In the genomic region with DNA sequence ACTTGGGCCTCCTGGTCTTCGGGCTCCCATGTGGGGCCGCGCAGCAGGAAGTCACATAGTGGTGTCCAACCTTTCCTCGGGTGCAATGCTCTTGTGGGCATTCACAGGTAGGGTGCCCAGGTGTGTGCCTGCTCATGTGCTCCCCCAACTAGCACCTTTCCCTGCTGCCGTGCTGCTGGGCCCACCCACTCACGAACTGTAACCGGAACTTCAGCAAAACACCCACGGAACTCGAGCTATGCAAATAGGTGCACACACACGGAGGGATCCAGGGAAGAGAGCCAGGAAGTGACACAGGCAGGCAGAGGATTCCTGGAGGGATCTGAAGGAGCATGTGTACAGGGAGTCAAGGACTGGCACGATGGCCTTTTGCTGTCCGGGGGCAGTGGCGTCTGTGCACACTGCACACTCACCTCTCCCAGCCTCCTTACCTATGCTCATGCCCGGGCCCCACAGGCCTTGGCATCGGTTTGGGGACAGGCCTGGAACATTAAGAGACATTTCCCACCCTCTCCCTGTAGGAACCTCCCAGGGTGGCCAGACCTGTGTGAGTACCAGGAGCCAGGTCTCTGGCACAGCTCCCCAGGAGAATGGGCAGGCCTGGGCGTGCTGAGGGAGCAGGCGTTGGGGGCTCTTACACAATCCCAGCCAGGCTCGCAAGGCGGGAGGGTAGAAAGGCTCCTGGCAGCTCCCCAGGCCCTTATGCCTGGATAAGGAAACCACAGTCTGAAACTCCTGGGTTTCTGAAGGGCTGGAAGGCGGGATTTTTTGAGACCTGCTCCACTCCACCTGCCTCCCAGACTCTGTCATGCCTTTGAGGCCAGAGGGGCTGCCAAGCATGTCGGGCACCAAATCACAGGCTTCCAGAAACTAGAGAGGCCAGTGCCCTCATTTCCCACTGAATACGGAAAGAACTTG, we compare ENCODE assay signal across 11 cellular contexts. TPM values are rescaled to one million over a fixed set of nuclear protein-coding genes. Genes with fewer than 3 reads are reported as not detected.
A peak's percentile ranks its signal among the peaks of the same experiment; 100 is the strongest.
DNase-seq lines count a peak whose midpoint lies in the region; ATAC-seq, FAIRE-seq and TF ChIP-seq lines count a peak whose summit lies in the region.
"Had no signal": no experiment of that assay in that cellular context is flagged by ENCODE, and none has a peak within 500 bp of the region (broad histone marks: within the 10 kb centered on the region; RNA-seq: fewer than 3 reads in every experiment).

No MANE protein-coding gene starts in this region.

- H3K9me3 Mint-ChIP-seq in nephron, result no peaks in the 10 kb centered on the region
- no peaks in the 10 kb centered on the region for H3K9me3 Mint-ChIP-seq in activated CD8-positive, alpha-beta T cell treated with anti-CD3 and anti-CD28 coated beads for 36 hours
- H3K9me3 Mint-ChIP-seq: dendritic cell treated with granulocyte-macrophage colony-stimulating factor and Interleukin-4, amounts not matched to agents 40 ng/mL and 50 ng/mL, for 4 days had no signal

- CTCF ChIA-PET in activated CD8-positive, alpha-beta T cell treated with anti-CD3 and anti-CD28 coated beads for 36 hours (lab: Charles Lee), result interaction anchor here (1.1 to 8.6 kb wide), 5 partner anchors 13 to 29 kb away, joined by 3 to 85 read pairs (median 4); no protein-coding TSS in a partner anchor

- intact Hi-C loops in activated CD8-positive, alpha-beta T cell treated with anti-CD3 and anti-CD28 coated beads for 36 hours (cut with micrococcal nuclease), result no loop called here

- H3K27ac Mint-ChIP-seq in nephron, result peak overlapping the region; percentile 46 to 53 (median 51)
- no peak overlapping the region for H3K27ac Mint-ChIP-seq in activated CD8-positive, alpha-beta T cell treated with anti-CD3 and anti-CD28 coated beads for 36 hours
- H3K27ac Mint-ChIP-seq: dendritic cell treated with granulocyte-macrophage colony-stimulating factor and Interleukin-4, amounts not matched to agents 40 ng/mL and 50 ng/mL, for 4 days had no signal

- TF ChIP-seq CTCF in epithelial cell of proximal tubule (conservative IDR thresholded peaks at IDR 0.05; ENCODE audit: low read depth, low read length), result no peak
- no peak for TF ChIP-seq CTCF in nephron (IDR thresholded peaks at IDR 0.05; ENCODE audit: unreplicated experiment in 3 of 3)
- TF ChIP-seq CTCF in activated CD8-positive, alpha-beta T cell treated with anti-CD3 and anti-CD28 coated beads for 36 hours (IDR thresholded peaks at IDR 0.05), result no peak

- no peak for FAIRE-seq in RCC 7860 (lab: Jason Lieb, UNC)
- FAIRE-seq: D721Med had no signal

- peak overlapping the region in 1 of 3 experiments; percentile 32 for H3K4me3 Mint-ChIP-seq in nephron
- H3K4me3 Mint-ChIP-seq in activated CD8-positive, alpha-beta T cell treated with anti-CD3 and anti-CD28 coated beads for 36 hours, result no peak overlapping the region
- H3K4me3 Mint-ChIP-seq: dendritic cell treated with granulocyte-macrophage colony-stimulating factor and Interleukin-4, amounts not matched to agents 40 ng/mL and 50 ng/mL, for 4 days had no signal

- no peak for ATAC-seq in HG02588 (IDR thresholded peaks at IDR 0.05; ENCODE audit: unreplicated experiment)
- no peak for ATAC-seq in activated CD8-positive, alpha-beta T cell treated with anti-CD3 and anti-CD28 coated beads for 36 hours

- no peaks in the 10 kb centered on the region for H3K27me3 Mint-ChIP-seq in nephron (ENCODE audit: low read depth)
- no peaks in the 10 kb centered on the region for H3K27me3 Mint-ChIP-seq in activated CD8-positive, alpha-beta T cell treated with anti-CD3 and anti-CD28 coated beads for 36 hours

- peak overlapping the region; percentile 22 for H3K4me3 ChIP-seq in epithelial cell of proximal tubule (ENCODE audit: low read depth, low read length)

- DNase-seq in Daoy (ENCODE audit: low read depth) (peak; percentile 61), NCI-H345 (lab: John Stamatoyannopoulos, UW) (peak; percentile 79), epithelial cell of proximal tubule (ENCODE audit: low read depth) (no peak), RCC 7860 (ENCODE audit: low spot score) (no peak)
- no peak for DNase-seq in stimulated activated CD4-positive, alpha-beta T cell treated with anti-CD3 and anti-CD28 coated beads, Interleukin-4, amount 100 ng/mL, for 24 hours
- no peak for DNase-seq in activated CD8-positive, alpha-beta T cell treated with anti-CD3 and anti-CD28 coated beads for 36 hours
- DNase-seq: stimulated activated naive CD4-positive, alpha-beta T cell treated with Interleukin-2 at 50 U/mL for 16 hours had no signal

- H3K36me3 Mint-ChIP-seq in nephron (ENCODE audit: low read depth), result no peaks in the 10 kb centered on the region
- peaks cover 10% of the 10 kb centered on the region for H3K36me3 Mint-ChIP-seq in activated CD8-positive, alpha-beta T cell treated with anti-CD3 and anti-CD28 coated beads for 36 hours (ENCODE audit: low read depth)

- H3K4me1 Mint-ChIP-seq in nephron, result no peaks in the 10 kb centered on the region
- H3K4me1 Mint-ChIP-seq in activated CD8-positive, alpha-beta T cell treated with anti-CD3 and anti-CD28 coated beads for 36 hours (ENCODE audit: low read depth), result peaks cover 14% of the 10 kb centered on the region

- POLR2A ChIA-PET in activated CD8-positive, alpha-beta T cell treated with anti-CD3 and anti-CD28 coated beads for 36 hours (lab: Charles Lee), result interaction anchor here (1.3 to 2.8 kb wide), 5 partner anchors 8 to 236 kb away, joined by 3 to 9 read pairs (median 7); no protein-coding TSS in a partner anchor

RNA-seq across cellular contexts. Expression of gene PTMA, which starts 6.6 kb away (rescaled TPM):
- 969 and 1,053 TPM in 2 replicates for total RNA-seq in Daoy (2014; rRNA removed; shearing (Covaris generic))
- 1,797 and 2,011 TPM in 2 replicates for total RNA-seq in epithelial cell of proximal tubule
- total RNA-seq in activated CD8-positive, alpha-beta T cell treated with anti-CD3 and anti-CD28 coated beads for 36 hours, result 1,000 to 10,000 TPM; 2,463 to 2,468 TPM

Comparison
In these comparisons a context has a peak if more than half of its experiments do, and no peak if none do; other contexts are left out.
1. DNase-seq: peak in Daoy (single experiment) and NCI-H345 (single experiment); none in epithelial cell of proximal tubule (single experiment), RCC 7860 (single experiment), stimulated activated CD4-positive, alpha-beta T cell treated with anti-CD3 and anti-CD28 coated beads, Interleukin-4, amount 100 ng/mL, for 24 hours (single experiment) and activated CD8-positive, alpha-beta T cell treated with anti-CD3 and anti-CD28 coated beads for 36 hours (single experiment).